14 cellular contexts compared by ENCODE assay signal in genomic region chr5:168408561-168409321, GRCh38.
A peak's percentile ranks its signal among the peaks of the same experiment; 100 is the strongest.
DNase-seq lines count a peak whose midpoint lies in the region; ATAC-seq and TF ChIP-seq lines count a peak whose summit lies in the region.
"Had no signal": no experiment of that assay in that cellular context is flagged by ENCODE, and none has a peak within 500 bp of the region (broad histone marks: within the 10 kb centered on the region; RNA-seq: fewer than 3 reads in every experiment).

No MANE protein-coding gene starts in this region.

- DNase-seq in activated naive CD8-positive, alpha-beta T cell treated with anti-CD3 and anti-CD28 coated beads, Interleukin-2, amount 10 ng/mL, durations not matched to agents 7 days and 5 days = no peak
- DNase-seq in activated naive CD8-positive, alpha-beta T cell treated with anti-CD3 and anti-CD28 coated beads for 36 hours = no peak
- DNase-seq in astrocyte of the spinal cord (ENCODE audit: low read depth, low spot score) = peak; percentile 43
- DNase-seq in left ventricle myocardium inferior = no peak
- peak; percentile 24 for DNase-seq in superior temporal gyrus (ENCODE audit: extremely low spot score)
- no peak for DNase-seq in NCI-H2196 (lab: John Stamatoyannopoulos, UW; ENCODE audit: unreplicated experiment)
- no peak for DNase-seq in nucleus accumbens (lab: John Stamatoyannopoulos, UW)
- DNase-seq in chondrocyte (ENCODE audit: low spot score) = no peak
- DNase-seq: DMS53, hippocampal formation had no signal

- H3K36me3 Mint-ChIP-seq in activated naive CD8-positive, alpha-beta T cell treated with anti-CD3 and anti-CD28 coated beads, Interleukin-2, amount 10 ng/mL, durations not matched to agents 7 days and 5 days = no peaks in the 10 kb centered on the region
- H3K36me3 Mint-ChIP-seq in activated naive CD8-positive, alpha-beta T cell treated with anti-CD3 and anti-CD28 coated beads for 36 hours = no peaks in the 10 kb centered on the region
- peaks cover 1% of the 10 kb centered on the region for H3K36me3 Mint-ChIP-seq in chondrocyte (ENCODE audit: low read depth)

- in situ Hi-C loops in astrocyte of the spinal cord (cut with HindIII; ENCODE audit: low sequenced_read_pairs) = no loop called here

- peak overlapping the region; percentile 9 for H3K27ac ChIP-seq in left ventricle myocardium inferior (replicated peaks)
- H3K27ac ChIP-seq: tibial nerve had no signal

- H3K27me3 Mint-ChIP-seq in activated naive CD8-positive, alpha-beta T cell treated with anti-CD3 and anti-CD28 coated beads, Interleukin-2, amount 10 ng/mL, durations not matched to agents 7 days and 5 days = peaks cover 27% of the 10 kb centered on the region
- H3K27me3 Mint-ChIP-seq in activated naive CD8-positive, alpha-beta T cell treated with anti-CD3 and anti-CD28 coated beads for 36 hours = peaks cover 13% of the 10 kb centered on the region
- no peaks in the 10 kb centered on the region for H3K27me3 Mint-ChIP-seq in chondrocyte (ENCODE audit: low read depth)

- H3K4me1 Mint-ChIP-seq in activated naive CD8-positive, alpha-beta T cell treated with anti-CD3 and anti-CD28 coated beads, Interleukin-2, amount 10 ng/mL, durations not matched to agents 7 days and 5 days = peaks cover 19% of the 10 kb centered on the region
- H3K4me1 Mint-ChIP-seq in activated naive CD8-positive, alpha-beta T cell treated with anti-CD3 and anti-CD28 coated beads for 36 hours = peaks cover 23% of the 10 kb centered on the region
- peaks cover 52% of the 10 kb centered on the region for H3K4me1 Mint-ChIP-seq in chondrocyte (ENCODE audit: low read depth)

- H3K36me3 ChIP-seq in left ventricle myocardium inferior = no peaks in the 10 kb centered on the region
- H3K36me3 ChIP-seq: brain microvascular endothelial cell, tibial nerve had no signal

- H3K27me3 ChIP-seq in left ventricle myocardium inferior (ENCODE audit: low read depth) = no peaks in the 10 kb centered on the region
- H3K27me3 ChIP-seq: brain microvascular endothelial cell, tibial nerve had no signal

- H3K4me1 ChIP-seq in left ventricle myocardium inferior = peaks cover 21% of the 10 kb centered on the region

- no peak for TF ChIP-seq CTCF in astrocyte of the spinal cord (IDR thresholded peaks at IDR 0.05; ENCODE audit: low read depth, low read length)
- TF ChIP-seq CTCF in left ventricle myocardium inferior (IDR thresholded peaks at IDR 0.05; ENCODE audit: borderline replicate concordance) = no peak
- TF ChIP-seq CTCF in chondrocyte (IDR thresholded peaks at IDR 0.05) = no peak

- no peak for ATAC-seq in activated naive CD8-positive, alpha-beta T cell treated with anti-CD3 and anti-CD28 coated beads, Interleukin-2, amount 10 ng/mL, durations not matched to agents 7 days and 5 days (ENCODE audit: low read depth)
- ATAC-seq: left lobe of liver had no signal

- peak overlapping the region; percentile 48 for H3K27ac Mint-ChIP-seq in activated naive CD8-positive, alpha-beta T cell treated with anti-CD3 and anti-CD28 coated beads, Interleukin-2, amount 10 ng/mL, durations not matched to agents 7 days and 5 days
- no peak overlapping the region for H3K27ac Mint-ChIP-seq in activated naive CD8-positive, alpha-beta T cell treated with anti-CD3 and anti-CD28 coated beads for 36 hours
- H3K27ac Mint-ChIP-seq in chondrocyte (ENCODE audit: unreplicated experiment) = no peak overlapping the region
- H3K27ac Mint-ChIP-seq: T-helper 2 cell treated with Interferon-gamma antibody and Interleukin-4, amounts not matched to agents 5 μg/mL and 100 μg/mL, for 36 hours had no signal

- H3K4me3 Mint-ChIP-seq in activated naive CD8-positive, alpha-beta T cell treated with anti-CD3 and anti-CD28 coated beads, Interleukin-2, amount 10 ng/mL, durations not matched to agents 7 days and 5 days = no peak overlapping the region
- no peak overlapping the region for H3K4me3 Mint-ChIP-seq in activated naive CD8-positive, alpha-beta T cell treated with anti-CD3 and anti-CD28 coated beads for 36 hours
- no peak overlapping the region for H3K4me3 Mint-ChIP-seq in chondrocyte (ENCODE audit: unreplicated experiment)

- POLR2A ChIA-PET in activated naive CD8-positive, alpha-beta T cell treated with anti-CD3 and anti-CD28 coated beads, Interleukin-2, amount 10 ng/mL, durations not matched to agents 7 days and 5 days (lab: Charles Lee) = no interaction called here

- no peaks in the 10 kb centered on the region for H3K9me3 ChIP-seq in left ventricle myocardium inferior (replicated peaks)
- H3K9me3 ChIP-seq: tibial nerve had no signal

- H3K4me3 ChIP-seq in astrocyte of the spinal cord (ENCODE audit: low read depth, low read length) (no peak overlapping the region), left ventricle myocardium inferior (no peak overlapping the region)
- H3K4me3 ChIP-seq: tibial nerve had no signal

- intact Hi-C loops in left ventricle myocardium inferior (cut with micrococcal nuclease) = no loop called here

- H3K9me3 Mint-ChIP-seq in activated naive CD8-positive, alpha-beta T cell treated with anti-CD3 and anti-CD28 coated beads, Interleukin-2, amount 10 ng/mL, durations not matched to agents 7 days and 5 days = no peaks in the 10 kb centered on the region
- H3K9me3 Mint-ChIP-seq in activated naive CD8-positive, alpha-beta T cell treated with anti-CD3 and anti-CD28 coated beads for 36 hours = no peaks in the 10 kb centered on the region
- H3K9me3 Mint-ChIP-seq in chondrocyte (ENCODE audit: low read depth) = no peaks in the 10 kb centered on the region
- H3K9me3 Mint-ChIP-seq: T-helper 2 cell treated with Interferon-gamma antibody and Interleukin-4, amounts not matched to agents 5 μg/mL and 100 μg/mL, for 36 hours had no signal

Comparison
In these comparisons a context has a peak if more than half of its experiments do, and no peak if none do; other contexts are left out.
1. DNase-seq: peak in astrocyte of the spinal cord (single experiment) and superior temporal gyrus (single experiment); none in activated naive CD8-positive, alpha-beta T cell treated with anti-CD3 and anti-CD28 coated beads, Interleukin-2, amount 10 ng/mL, durations not matched to agents 7 days and 5 days (single experiment), activated naive CD8-positive, alpha-beta T cell treated with anti-CD3 and anti-CD28 coated beads for 36 hours (single experiment), left ventricle myocardium inferior (single experiment), NCI-H2196 (single experiment), nucleus accumbens (0 of 56) and chondrocyte (single experiment).